In the genomic region with DNA sequence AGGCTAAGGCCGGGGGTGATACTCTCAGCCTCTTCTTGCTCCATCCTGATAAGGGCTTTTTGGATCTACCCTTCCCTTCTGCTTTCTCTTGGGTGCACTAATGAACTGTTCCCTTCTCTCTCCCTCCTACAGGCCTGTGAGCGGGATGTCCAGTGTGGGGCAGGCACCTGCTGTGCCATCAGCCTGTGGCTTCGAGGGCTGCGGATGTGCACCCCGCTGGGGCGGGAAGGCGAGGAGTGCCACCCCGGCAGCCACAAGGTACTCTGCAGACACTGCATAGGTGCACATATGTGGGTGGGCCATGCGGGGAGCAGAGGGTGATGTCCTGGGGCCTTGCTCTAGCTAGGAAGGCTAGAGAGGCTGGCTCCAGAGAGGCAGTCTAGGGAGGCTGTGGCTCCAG, we compare ENCODE assay signal across 2 cellular contexts.
TF ChIP-seq lines count a peak whose summit lies in the region.

No MANE protein-coding gene starts in this region.

TF ChIP-seq in HEK293, 187 proteins besides CTCF, POLR2A, EP300 and RAD21:
- no peak for TF ChIP-seq ZNF16 (tag by site-specific recombination; IDR thresholded peaks at IDR 0.05; ENCODE audit: low read depth)
- TF ChIP-seq MEIS1 (CRISPR knock-in tag; IDR thresholded peaks at IDR 0.05; ENCODE audit: borderline replicate concordance), result no peak
- TF ChIP-seq ZIC2 (tag by site-specific recombination; IDR thresholded peaks at IDR 0.05), result peak; percentile 68
- no peak for TF ChIP-seq ZNF830 (tag by site-specific recombination; IDR thresholded peaks at IDR 0.05; ENCODE audit: low read depth)

TF ChIP-seq in K562, 482 proteins besides CTCF, POLR2A, EP300 and RAD21:
- TF ChIP-seq HNRNPUL1 (IDR thresholded peaks at IDR 0.05; ENCODE audit: low read length) (no peak), ZNF217 (CRISPR knock-in tag; IDR thresholded peaks at IDR 0.05) (no peak), THAP7 (CRISPR knock-in tag; IDR thresholded peaks at IDR 0.05) (no peak), CXXC5 (CRISPR knock-in tag; IDR thresholded peaks at IDR 0.05) (no peak), RFX7 (CRISPR knock-in tag; IDR thresholded peaks at IDR 0.05) (no peak), NRF1 (conservative IDR thresholded peaks at IDR 0.05 in 1 of 2, IDR thresholded peaks at IDR 0.05 in 1 of 2) (no peak)
